In the genomic region with DNA sequence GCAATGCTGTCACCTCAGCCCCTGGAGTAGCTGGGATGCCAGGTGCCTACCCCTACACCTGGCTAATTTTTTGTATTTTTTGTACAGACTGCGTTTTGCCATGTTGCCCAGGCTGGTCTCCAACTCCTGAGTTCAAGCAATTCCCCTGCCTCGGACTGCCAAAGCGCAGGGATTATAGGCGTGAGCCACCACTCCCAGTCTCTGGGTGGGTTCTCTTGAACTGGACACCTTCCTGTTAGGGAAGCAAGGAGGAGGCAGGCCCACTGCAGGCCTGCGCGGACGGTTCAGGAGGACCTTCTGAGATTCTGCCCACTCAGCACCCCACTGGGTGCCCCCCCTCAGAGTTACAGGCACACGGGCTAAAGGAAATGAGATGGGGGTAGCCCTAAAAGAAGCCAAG, we compare ENCODE assay signal across 22 cellular contexts.
DNase-seq lines count a peak whose midpoint lies in the region; ATAC-seq, FAIRE-seq and TF ChIP-seq lines count a peak whose summit lies in the region.
"Had no signal": no experiment of that assay in that cellular context is flagged by ENCODE, and none has a peak within 500 bp of the region (broad histone marks: within the 10 kb centered on the region; RNA-seq: fewer than 3 reads in every experiment).

No MANE protein-coding gene starts in this region.

- H3K4me1 ChIP-seq in A549 (peaks cover 15% of the 10 kb centered on the region; the same call in 2 of the 3 replicates), subcutaneous abdominal adipose tissue (ENCODE audit: control insufficient read depth in 5 of 5, insufficient read depth in 5 of 5, low read length in 5 of 5) (peaks cover 9 to 53% (median 46%) of the 10 kb centered on the region in 5 donors)

- CTCF ChIA-PET in A549 (lab: Yijun Ruan, JAX): interaction anchor here (0.7 to 6.3 kb wide), 2 partner anchors 14 to 16 kb away, joined by 3 to 45 read pairs; no protein-coding TSS in a partner anchor

- no peak overlapping the region for H3K9ac ChIP-seq in subcutaneous abdominal adipose tissue (ENCODE audit: low read length in 5 of 5)

- ATAC-seq in A549: no peak
- no peak for ATAC-seq in effector memory CD8-positive, alpha-beta T cell (replicated peaks)
- ATAC-seq in GM18858 (IDR thresholded peaks at IDR 0.05; ENCODE audit: unreplicated experiment): no peak
- ATAC-seq: CD8-positive, alpha-beta T cell had no signal

- no peak for TF ChIP-seq CTCF in A549 (IDR thresholded peaks at IDR 0.05)

- H3K36me3 ChIP-seq in subcutaneous abdominal adipose tissue (ENCODE audit: control insufficient read depth in 5 of 5, insufficient read depth in 5 of 5, low read length in 5 of 5): peaks cover 0 to 23% (median 12%) of the 10 kb centered on the region in 5 donors
- H3K36me3 ChIP-seq: BE2C, HAP-1 had no signal

- H3K27me3 Mint-ChIP-seq in IgD-negative memory B cell: no peaks in the 10 kb centered on the region
- no peaks in the 10 kb centered on the region for H3K27me3 Mint-ChIP-seq in effector memory CD8-positive, alpha-beta T cell

- no peak overlapping the region for H3K4me2 ChIP-seq in A549

- H3K4me3 Mint-ChIP-seq in IgD-negative memory B cell: peak overlapping the region in 1 of 4 donors; percentile 51
- no peak overlapping the region for H3K4me3 Mint-ChIP-seq in effector memory CD8-positive, alpha-beta T cell
- H3K4me3 Mint-ChIP-seq: CD8-positive, alpha-beta T cell had no signal

- WGBS in A549 (ENCODE audit: missing lambda C conversion rate): 89% methylated on average over 8 of the region's 8 CpGs

- peaks cover 3% of the 10 kb centered on the region for H3K36me3 Mint-ChIP-seq in IgD-negative memory B cell
- no peaks in the 10 kb centered on the region for H3K36me3 Mint-ChIP-seq in effector memory CD8-positive, alpha-beta T cell (ENCODE audit: insufficient read depth)
- H3K36me3 Mint-ChIP-seq: CD8-positive, alpha-beta T cell had no signal

- peaks cover 17 to 28% (median 20%) of the 10 kb centered on the region in 3 donors for H3K4me1 Mint-ChIP-seq in IgD-negative memory B cell
- peaks cover 23 to 25% of the 10 kb centered on the region in 2 donors for H3K4me1 Mint-ChIP-seq in effector memory CD8-positive, alpha-beta T cell (ENCODE audit: low read depth in 2 of 2)

- H3K27me3 ChIP-seq in subcutaneous abdominal adipose tissue (ENCODE audit: control insufficient read depth in 5 of 5, insufficient read depth in 4 of 5, low read length in 5 of 5): no peaks in the 10 kb centered on the region
- H3K27me3 ChIP-seq: BE2C had no signal

- no peak for TF ChIP-seq RAD21 in A549 (conservative IDR thresholded peaks at IDR 0.05 in 1 of 2, IDR thresholded peaks at IDR 0.05 in 1 of 2)

- no peak for TF ChIP-seq EP300 in A549 (IDR thresholded peaks at IDR 0.05)

- peak overlapping the region in 2 of 3 donors; percentile 23 to 73 for H3K27ac Mint-ChIP-seq in IgD-negative memory B cell
- peak overlapping the region; percentile 96 to 99 for H3K27ac Mint-ChIP-seq in effector memory CD8-positive, alpha-beta T cell

- H3K9me3 ChIP-seq in A549 (no peaks in the 10 kb centered on the region), subcutaneous abdominal adipose tissue (ENCODE audit: control insufficient read depth in 5 of 5, low read length in 5 of 5) (no peaks in the 10 kb centered on the region)
- H3K9me3 ChIP-seq: BE2C, HAP-1 had no signal

- DNase-seq in A549 (ENCODE audit: low read depth in 1 of 2, low spot score in 1 of 2) (no peak), GM19240 (ENCODE audit: insufficient read length, low spot score) (no peak), DMS53 (lab: John Stamatoyannopoulos, UW) (no peak)
- no peak for DNase-seq in effector memory CD8-positive, alpha-beta T cell
- DNase-seq: BE2C; CD8-positive, alpha-beta T cell; COR-L47; DMS153; DND-41; GDM1 had no signal

- no peaks in the 10 kb centered on the region for H3K9me3 Mint-ChIP-seq in IgD-negative memory B cell
- no peaks in the 10 kb centered on the region for H3K9me3 Mint-ChIP-seq in effector memory CD8-positive, alpha-beta T cell
- H3K9me3 Mint-ChIP-seq: CD8-positive, alpha-beta T cell had no signal

- POLR2A ChIA-PET in A549 (lab: Yijun Ruan, JAX): no interaction called here

- H3K4me3 ChIP-seq in A549 (no peak overlapping the region), subcutaneous abdominal adipose tissue (ENCODE audit: low read depth in 1 of 5, low read length in 5 of 5) (no peak overlapping the region)
- H3K4me3 ChIP-seq: HAP-1 had no signal

- no peak for FAIRE-seq in A549 (lab: Jason Lieb, UNC)
- FAIRE-seq: A204.1, D721Med, GM12892, GM19239, H1, HepG2, HTR-8/SVneo had no signal

- H3K27ac ChIP-seq in A549 (no peak overlapping the region), subcutaneous abdominal adipose tissue (ENCODE audit: low read depth, low read length) (peak overlapping the region; percentile 67)
- H3K27ac ChIP-seq: C4-2B had no signal

- TF ChIP-seq POLR2A in A549 (IDR thresholded peaks at IDR 0.05; ENCODE audit: low read length): no peak

TF ChIP-seq in A549, 52 proteins besides CTCF, POLR2A, EP300 and RAD21:
- TF ChIP-seq NR3C1 (IDR thresholded peaks at IDR 0.05): no peak
- TF ChIP-seq, protein P1, sequence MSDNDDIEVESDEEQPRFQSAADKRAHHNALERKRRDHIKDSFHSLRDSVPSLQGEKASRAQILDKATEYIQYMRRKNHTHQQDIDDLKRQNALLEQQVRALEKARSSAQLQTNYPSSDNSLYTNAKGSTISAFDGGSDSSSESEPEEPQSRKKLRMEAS (IDR thresholded peaks at IDR 0.05): no peak
- TF ChIP-seq MAZ (IDR thresholded peaks at IDR 0.05; ENCODE audit: borderline replicate concordance, low read depth, low read length): no peak
- TF ChIP-seq RCOR1 (IDR thresholded peaks at IDR 0.05; ENCODE audit: low read depth, low read length): no peak
- TF ChIP-seq MAFK (IDR thresholded peaks at IDR 0.05; ENCODE audit: partially characterized antibody): peak; percentile 23
